In the genomic region with DNA sequence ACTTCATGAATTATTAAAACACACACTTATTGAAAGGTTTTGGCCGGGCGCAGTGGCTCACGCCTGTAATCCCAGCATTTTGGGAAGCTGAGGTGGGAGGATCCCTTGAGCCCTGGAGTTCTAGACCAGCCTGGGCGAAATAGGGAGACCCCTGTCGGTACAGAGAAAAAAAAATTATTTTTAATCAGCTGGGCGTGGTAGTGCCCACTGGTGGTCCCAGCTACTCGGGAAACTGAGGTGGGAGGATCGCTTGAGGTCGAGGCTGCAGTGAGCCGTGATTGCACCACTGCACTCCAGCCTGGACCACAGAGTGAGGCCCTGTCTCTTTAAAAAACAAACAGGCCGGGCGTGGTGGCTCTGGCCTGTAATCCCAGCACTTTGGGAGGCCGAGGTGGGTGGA, we compare ENCODE assay signal across 13 cellular contexts. TPM values are rescaled to one million over a fixed set of nuclear protein-coding genes. Genes with fewer than 3 reads are reported as not detected.
DNase-seq lines count a peak whose midpoint lies in the region; ATAC-seq and TF ChIP-seq lines count a peak whose summit lies in the region.
"Had no signal": no experiment of that assay in that cellular context is flagged by ENCODE, and none has a peak within 500 bp of the region (broad histone marks: within the 10 kb centered on the region; RNA-seq: fewer than 3 reads in every experiment).

No MANE protein-coding gene starts in this region.

- peaks cover 14% of the 10 kb centered on the region for H3K79me2 ChIP-seq in PC-9 (ENCODE audit: low read depth)

- POLR2A ChIA-PET in PC-9 (lab: Charles Lee; ENCODE audit: unreplicated experiment): interaction anchor here (0.5 to 0.6 kb wide), 3 partner anchors 67 to 273 kb away, joined by 4 to 24 read pairs (median 10); no protein-coding TSS in a partner anchor

- H3K36me3 ChIP-seq in PC-9 (ENCODE audit: low read depth) (no peaks in the 10 kb centered on the region), gastrocnemius medialis (peaks cover 0 to 4% of the 10 kb centered on the region in 2 donors)
- H3K36me3 ChIP-seq: lower lobe of right lung had no signal

- H3K27ac ChIP-seq in PC-9 (no peak overlapping the region), gastrocnemius medialis (peak overlapping the region; percentile 94 to 99 (median 98))

- H3K9me2 ChIP-seq in PC-9 (ENCODE audit: insufficient read depth): no peaks in the 10 kb centered on the region

- H3K9me3 ChIP-seq in PC-9 (ENCODE audit: insufficient read depth, low read depth): no peaks in the 10 kb centered on the region
- no peaks in the 10 kb centered on the region for H3K9me3 ChIP-seq in gastrocnemius medialis
- H3K9me3 ChIP-seq: lower lobe of right lung, SJCRH30, spleen had no signal

- H4K20me1 ChIP-seq in PC-9 (ENCODE audit: insufficient read depth): no peaks in the 10 kb centered on the region

- in situ Hi-C loops in gastrocnemius medialis (cut with MboI; ENCODE audit: low sequenced_read_pairs in 4 of 4): no loop called here

- TF ChIP-seq POLR2A in gastrocnemius medialis (IDR thresholded peaks at IDR 0.05): no peak

- BruUV-seq in PC-9 (replicated peaks; lab: Mats Ljungman, UMichigan): no TSS peak

- peaks cover 27% of the 10 kb centered on the region for H3F3A ChIP-seq in PC-9 (ENCODE audit: insufficient read depth, low read depth)

- H3K4me1 ChIP-seq in PC-9 (replicated peaks; ENCODE audit: insufficient read depth) (peaks cover 17% of the 10 kb centered on the region), gastrocnemius medialis (peaks cover 9 to 19% of the 10 kb centered on the region in 2 donors)

- H3K4me3 ChIP-seq in PC-9 (no peak overlapping the region), gastrocnemius medialis (no peak overlapping the region)

- no peak for DNase-seq in activated T-cell treated with anti-CD3 and anti-CD28 coated beads, Interleukin-2, amount 50 U/mL, for 4 hours
- DNase-seq in activated T-cell treated with anti-CD3 and anti-CD28 coated beads, Interleukin-2, amount 50 U/mL, for 1 hour: no peak
- DNase-seq in PC-9: no peak
- DNase-seq in endothelial cell (ENCODE audit: low spot score): no peak
- no peak for DNase-seq in gastrocnemius medialis
- DNase-seq in KG1 (lab: John Stamatoyannopoulos, UW): no peak
- DNase-seq: activated CD4-positive, alpha-beta T cell treated with anti-CD3 and anti-CD28 coated beads, Interleukin-2, amount 50 U/mL, for 48 hours; foreskin melanocyte had no signal

- H3K27ac Mint-ChIP-seq in endothelial cell (ENCODE audit: unreplicated experiment): peak overlapping the region; percentile 54

- peaks cover 21% of the 10 kb centered on the region for H3K4me1 Mint-ChIP-seq in activated T-cell treated with anti-CD3 and anti-CD28 coated beads, Interleukin-2, amount 50 U/mL, for 4 hours (ENCODE audit: low read depth)
- H3K4me1 Mint-ChIP-seq in endothelial cell (ENCODE audit: unreplicated experiment): peaks cover 9% of the 10 kb centered on the region

- CTCF ChIA-PET in PC-9 (lab: Charles Lee): interaction anchor here (0.6 to 0.7 kb wide), 2 partner anchors 16 to 174 kb away, joined by 3 to 5 read pairs; no protein-coding TSS in a partner anchor

- intact Hi-C loops in PC-9 (cut with micrococcal nuclease; ENCODE audit: unreplicated experiment): no loop called here
- intact Hi-C loops in gastrocnemius medialis (cut with DNase I; ENCODE audit: low total_unique reads): no loop called here

- H3K27me3 ChIP-seq in PC-9 (ENCODE audit: insufficient read depth, low read depth): no peaks in the 10 kb centered on the region
- H3K27me3 ChIP-seq in gastrocnemius medialis: no peaks in the 10 kb centered on the region
- H3K27me3 ChIP-seq: SJCRH30, spleen had no signal

- H3K4me2 ChIP-seq in PC-9: peak overlapping the region; percentile 94; the same call in 1 of the 2 replicates

- no peaks in the 10 kb centered on the region for H3K9me3 Mint-ChIP-seq in activated T-cell treated with anti-CD3 and anti-CD28 coated beads, Interleukin-2, amount 50 U/mL, for 4 hours
- no peaks in the 10 kb centered on the region for H3K9me3 Mint-ChIP-seq in endothelial cell (ENCODE audit: unreplicated experiment)

- no peak for ATAC-seq in activated T-cell treated with anti-CD3 and anti-CD28 coated beads, Interleukin-2, amount 50 U/mL, for 4 hours
- no peak for ATAC-seq in gastrocnemius medialis
- no peak for ATAC-seq in GM18520 (IDR thresholded peaks at IDR 0.05; ENCODE audit: unreplicated experiment)
- ATAC-seq in GM21367 (IDR thresholded peaks at IDR 0.05; ENCODE audit: unreplicated experiment): no peak

- peaks cover 4% of the 10 kb centered on the region for H3K36me3 Mint-ChIP-seq in activated T-cell treated with anti-CD3 and anti-CD28 coated beads, Interleukin-2, amount 50 U/mL, for 4 hours (ENCODE audit: insufficient read depth)
- H3K36me3 Mint-ChIP-seq in endothelial cell (ENCODE audit: low read depth, unreplicated experiment): no peaks in the 10 kb centered on the region

- TF ChIP-seq CTCF in PC-9 (conservative IDR thresholded peaks at IDR 0.05) (no peak), endothelial cell (IDR thresholded peaks at IDR 0.05; ENCODE audit: unreplicated experiment) (no peak), gastrocnemius medialis (IDR thresholded peaks at IDR 0.05 in 4 of 5, conservative IDR thresholded peaks at IDR 0.05 in 1 of 5) (no peak)

- H3K4me3 Mint-ChIP-seq in activated T-cell treated with anti-CD3 and anti-CD28 coated beads, Interleukin-2, amount 50 U/mL, for 4 hours: peak overlapping the region; percentile 99
- no peak overlapping the region for H3K4me3 Mint-ChIP-seq in endothelial cell (ENCODE audit: unreplicated experiment)

- no peak overlapping the region for H2AFZ ChIP-seq in PC-9

- no peaks in the 10 kb centered on the region for H3K27me3 Mint-ChIP-seq in activated T-cell treated with anti-CD3 and anti-CD28 coated beads, Interleukin-2, amount 50 U/mL, for 4 hours (ENCODE audit: low read depth)
- peaks cover 9% of the 10 kb centered on the region for H3K27me3 Mint-ChIP-seq in endothelial cell (ENCODE audit: unreplicated experiment)

RNA-seq across cellular contexts. Expression of a gene that starts 1.7 kb away (rescaled TPM):
- 10 to 100 TPM; 22.0 to 25.7 (median 22.2) TPM for total RNA-seq in activated T-cell treated with anti-CD3 and anti-CD28 coated beads, Interleukin-2, amount 50 U/mL, for 4 hours
- 6.4 and 6.6 TPM in 2 replicates for total RNA-seq in PC-9 (2021)
- total RNA-seq in endothelial cell (ENCODE audit: unreplicated experiment): 4.1 TPM
- total RNA-seq in gastrocnemius medialis: 10 to 100 TPM; 11.9 to 20.5 (median 17.9) TPM

RNA-seq across cellular contexts. Expression of a gene that starts 12.0 kb away (rescaled TPM):
- total RNA-seq in activated T-cell treated with anti-CD3 and anti-CD28 coated beads, Interleukin-2, amount 50 U/mL, for 4 hours: 1 to 10 TPM; 2.3 to 2.8 (median 2.6) TPM
- total RNA-seq in PC-9 (2021) (15.0 and 23.3 TPM in 2 replicates), endothelial cell (ENCODE audit: unreplicated experiment) (27.8 TPM), gastrocnemius medialis (1 to 10 TPM; 1.5 to 9.2 (median 5.4) TPM)

RNA-seq across cellular contexts. Expression of a gene that starts 12.8 kb away (rescaled TPM):
- 100 to 1,000 TPM; 126 to 148 (median 142) TPM for total RNA-seq in activated T-cell treated with anti-CD3 and anti-CD28 coated beads, Interleukin-2, amount 50 U/mL, for 4 hours
- total RNA-seq in PC-9 (2021) (59.4 and 62.8 TPM in 2 replicates), endothelial cell (ENCODE audit: unreplicated experiment) (180 TPM), gastrocnemius medialis (10 to 100 TPM; 13.2 to 31.7 (median 22.8) TPM)

RNA-seq across cellular contexts. Expression of a gene that starts 24.7 kb away (rescaled TPM):
- total RNA-seq in activated T-cell treated with anti-CD3 and anti-CD28 coated beads, Interleukin-2, amount 50 U/mL, for 4 hours: 1 to 10 TPM in 2 of 3 donors, under 1 TPM in 1; 0.99 to 1.3 (median 1.1) TPM
- total RNA-seq in PC-9 (2021): 1.8 and 2.3 TPM in 2 replicates
- total RNA-seq in endothelial cell (ENCODE audit: unreplicated experiment): 1.0 TPM
- total RNA-seq in gastrocnemius medialis: 10 to 100 TPM in 3 of 4 donors, 1 to 10 TPM in 1; 6.2 to 16.2 (median 12.4) TPM

RNA-seq across cellular contexts. Expression of a gene that starts 35.8 kb away (rescaled TPM):
- under 1 TPM; 0.22 to 0.53 (median 0.28) TPM for total RNA-seq in activated T-cell treated with anti-CD3 and anti-CD28 coated beads, Interleukin-2, amount 50 U/mL, for 4 hours
- total RNA-seq in PC-9 (2021) (3.0 and 3.6 TPM in 2 replicates), endothelial cell (ENCODE audit: unreplicated experiment) (1.5 TPM), gastrocnemius medialis (under 1 TPM in 2 of 4 donors, not detected in 2; 0.13 to 0.25 TPM)
